In genomic region chr2:84631047-84631446, GRCh38 we compare ENCODE assay signal across 8 cellular contexts.
DNase-seq lines count a peak whose midpoint lies in the region; ATAC-seq lines count a peak whose summit lies in the region.

No MANE protein-coding gene starts in this region.

- ATAC-seq in GM21515 (IDR thresholded peaks at IDR 0.05; ENCODE audit: unreplicated experiment) = peak; percentile 61
- ATAC-seq in GM19328 (IDR thresholded peaks at IDR 0.05; ENCODE audit: unreplicated experiment) = no peak

- DNase-seq in DMS 273 (lab: John Stamatoyannopoulos, UW; ENCODE audit: unreplicated experiment) (peak; percentile 62), NCI-H748 (lab: John Stamatoyannopoulos, UW; ENCODE audit: unreplicated experiment) (peak; percentile 44), dedifferentiated amniotic fluid mesenchymal stem cell (ENCODE audit: extremely low spot score) (peak; percentile 46), myocyte (ENCODE audit: low read depth) (peak; percentile 10), C1 segment of cervical spinal cord (lab: John Stamatoyannopoulos, UW) (no peak)
- DNase-seq in activated effector memory CD4-positive, alpha-beta T cell treated with anti-CD3 and anti-CD28 coated beads, Interleukin-2, amount 50 U/mL, for 16 hours = no peak

Comparison
In these comparisons a context has a peak if more than half of its experiments do, and no peak if none do; other contexts are left out.
1. DNase-seq: peak in DMS 273 (single experiment), NCI-H748 (single experiment), dedifferentiated amniotic fluid mesenchymal stem cell (single experiment) and myocyte (single experiment); none in C1 segment of cervical spinal cord (0 of 14) and activated effector memory CD4-positive, alpha-beta T cell treated with anti-CD3 and anti-CD28 coated beads, Interleukin-2, amount 50 U/mL, for 16 hours (single experiment).